In genomic region chr1:92989253-92989652, GRCh38 we compare ENCODE assay signal across 22 cellular contexts. TPM values are rescaled to one million over a fixed set of nuclear protein-coding genes. Genes with fewer than 3 reads are reported as not detected.
A peak's percentile ranks its signal among the peaks of the same experiment; 100 is the strongest.
DNase-seq lines count a peak whose midpoint lies in the region; ATAC-seq and TF ChIP-seq lines count a peak whose summit lies in the region.
"Had no signal": no experiment of that assay in that cellular context is flagged by ENCODE, and none has a peak within 500 bp of the region (broad histone marks: within the 10 kb centered on the region; RNA-seq: fewer than 3 reads in every experiment).

No MANE protein-coding gene starts in this region.

- no peaks in the 10 kb centered on the region for H3K36me3 ChIP-seq in GM23248 (ENCODE audit: low read depth)
- H3K36me3 ChIP-seq in mesenchymal stem cell (ENCODE audit: control insufficient read depth in 1 of 2, insufficient read depth in 2 of 2, low read depth in 1 of 2, low read length in 2 of 2), result no peaks in the 10 kb centered on the region
- H3K36me3 ChIP-seq in gastrocnemius medialis, result no peaks in the 10 kb centered on the region
- H3K36me3 ChIP-seq: BLaER1, MG63, ovary, thyroid gland had no signal

- H2BK12ac ChIP-seq in mesenchymal stem cell (ENCODE audit: low read length in 2 of 2), result no peak overlapping the region

- DNase-seq in activated CD8-positive, alpha-beta memory T cell treated with anti-CD3 and anti-CD28 coated beads, Interleukin-2, amount 10 ng/mL, durations not matched to agents 7 days and 5 days, result no peak
- DNase-seq in activated CD8-positive, alpha-beta memory T cell treated with anti-CD3 and anti-CD28 coated beads for 24 hours, result no peak
- DNase-seq in GM23248 (peak; percentile 33), mesenchymal stem cell (no peak), osteocyte (ENCODE audit: extremely low spot score, unreplicated experiment) (no peak), mesenteric fat pad (ENCODE audit: low spot score) (no peak), gastrocnemius medialis (no peak)
- no peak for DNase-seq in activated T-helper 1 cell treated with anti-CD3 and anti-CD28 coated beads, Interleukin-12 subunit alpha, Interleukin-12 subunit beta, Interleukin-2, Interleukin-4 antibody, amounts not matched to agents 30 ng/mL and 10 ng/mL and 1 ng/mL, durations not matched to agents 14 hours and 24 hours and 36 hours (ENCODE audit: low spot score)
- DNase-seq: activated T-cell treated with anti-CD3 and anti-CD28 coated beads, Interleukin-2, amount 50 U/mL, for 4 hours; amygdala; DMS 273 treated with DMSO at 0.1 percent for 48 hours; foreskin melanocyte; naive B cell; NCI-H1417 treated with DMSO at 0.1 percent for 48 hours; NCI-H510A treated with DMSO at 0.1 percent for 48 hours; ovary; right cardiac atrium; thyroid gland had no signal

- H3K27ac Mint-ChIP-seq in activated CD8-positive, alpha-beta memory T cell treated with anti-CD3 and anti-CD28 coated beads, Interleukin-2, amount 10 ng/mL, durations not matched to agents 7 days and 5 days, result peak overlapping the region; percentile 36
- H3K27ac Mint-ChIP-seq in activated T-helper 1 cell treated with anti-CD3 and anti-CD28 coated beads, Interleukin-12 subunit alpha, Interleukin-12 subunit beta, Interleukin-2, Interleukin-4 antibody, amounts not matched to agents 30 ng/mL and 10 ng/mL and 1 ng/mL, durations not matched to agents 14 hours and 24 hours and 36 hours, result no peak overlapping the region
- no peak overlapping the region for H3K27ac Mint-ChIP-seq in osteocyte (ENCODE audit: unreplicated experiment)
- H3K27ac Mint-ChIP-seq: dendritic cell treated with granulocyte-macrophage colony-stimulating factor and Interleukin-4, amounts not matched to agents 40 ng/mL and 50 ng/mL, for 4 days; IgD-negative memory B cell had no signal

- intact Hi-C loops in activated T-helper 1 cell treated with anti-CD3 and anti-CD28 coated beads, Interleukin-12 subunit alpha, Interleukin-12 subunit beta, Interleukin-2, Interleukin-4 antibody, amounts not matched to agents 30 ng/mL and 10 ng/mL and 1 ng/mL, durations not matched to agents 14 hours and 24 hours and 36 hours (cut with micrococcal nuclease), result no loop called here
- intact Hi-C loops in gastrocnemius medialis (cut with DNase I; ENCODE audit: low total_unique reads), result no loop called here

- H3K9ac ChIP-seq in GM23248 (no peak overlapping the region), mesenchymal stem cell (ENCODE audit: low read length) (peak overlapping the region; percentile 59)
- H3K9ac ChIP-seq: BLaER1 had no signal

- CTCF ChIA-PET in activated CD8-positive, alpha-beta memory T cell treated with anti-CD3 and anti-CD28 coated beads, Interleukin-2, amount 10 ng/mL, durations not matched to agents 7 days and 5 days (lab: Charles Lee), result interaction anchor here (1.8 to 11.6 kb wide), 4 partner anchors 8 to 131 kb away, joined by 4 to 483 read pairs (median 51); partner anchors contain the start of genes DIPK1A and MTF2

- H3K27me3 ChIP-seq in GM23248 (replicated peaks; ENCODE audit: insufficient read depth), result no peaks in the 10 kb centered on the region
- no peaks in the 10 kb centered on the region for H3K27me3 ChIP-seq in mesenchymal stem cell (ENCODE audit: control insufficient read depth in 1 of 2, insufficient read depth in 1 of 2, low read length in 2 of 2)
- H3K27me3 ChIP-seq in gastrocnemius medialis, result no peaks in the 10 kb centered on the region
- H3K27me3 ChIP-seq: BLaER1, MG63, ovary, thyroid gland had no signal

- no peaks in the 10 kb centered on the region for H3K9me3 ChIP-seq in GM23248 (ENCODE audit: low read depth)
- no peaks in the 10 kb centered on the region for H3K9me3 ChIP-seq in mesenchymal stem cell (ENCODE audit: control insufficient read depth, low read length)
- no peaks in the 10 kb centered on the region for H3K9me3 ChIP-seq in gastrocnemius medialis
- H3K9me3 ChIP-seq: BLaER1, MG63, ovary, thyroid gland had no signal

- in situ Hi-C loops in GM23248 (cut with MboI) (no loop called here), gastrocnemius medialis (cut with MboI; ENCODE audit: low sequenced_read_pairs in 4 of 4) (no loop called here)

- 26 to 28% methylated on average over 2 of the region's 2 CpGs for WGBS in GM23248 (ENCODE audit: low coverage in 1 of 2, low lambda C conversion rate in 2 of 2, missing lambda C conversion rate in 2 of 2), 2 experiments
- 93% methylated on average over 2 of the region's 2 CpGs for WGBS in mesenchymal stem cell

- no peaks in the 10 kb centered on the region for H3K9me2 ChIP-seq in GM23248 (ENCODE audit: insufficient read depth)

- H3K9me3 Mint-ChIP-seq in activated CD8-positive, alpha-beta memory T cell treated with anti-CD3 and anti-CD28 coated beads, Interleukin-2, amount 10 ng/mL, durations not matched to agents 7 days and 5 days (ENCODE audit: low read depth), result no peaks in the 10 kb centered on the region
- H3K9me3 Mint-ChIP-seq in activated T-helper 1 cell treated with anti-CD3 and anti-CD28 coated beads, Interleukin-12 subunit alpha, Interleukin-12 subunit beta, Interleukin-2, Interleukin-4 antibody, amounts not matched to agents 30 ng/mL and 10 ng/mL and 1 ng/mL, durations not matched to agents 14 hours and 24 hours and 36 hours, result peaks cover 6% of the 10 kb centered on the region
- H3K9me3 Mint-ChIP-seq in osteocyte (ENCODE audit: unreplicated experiment), result no peaks in the 10 kb centered on the region
- H3K9me3 Mint-ChIP-seq: activated T-cell treated with anti-CD3 and anti-CD28 coated beads, Interleukin-2, amount 50 U/mL, for 4 hours; dendritic cell treated with granulocyte-macrophage colony-stimulating factor and Interleukin-4, amounts not matched to agents 40 ng/mL and 50 ng/mL, for 4 days; IgD-negative memory B cell; naive B cell had no signal

- peaks cover 4% of the 10 kb centered on the region; the same call in 1 of the 2 replicates for H3F3A ChIP-seq in GM23248 (ENCODE audit: insufficient read depth)

- H4K8ac ChIP-seq in mesenchymal stem cell (ENCODE audit: low read length), result no peak overlapping the region

- no peaks in the 10 kb centered on the region for H3K79me2 ChIP-seq in GM23248 (ENCODE audit: insufficient read depth)

- H3K4me1 ChIP-seq in GM23248 (ENCODE audit: insufficient read depth), result peaks cover 4% of the 10 kb centered on the region; the same call in 1 of the 2 replicates
- no peaks in the 10 kb centered on the region for H3K4me1 ChIP-seq in mesenchymal stem cell (ENCODE audit: control insufficient read depth, insufficient read depth, low read depth, low read length)
- H3K4me1 ChIP-seq in gastrocnemius medialis, result no peaks in the 10 kb centered on the region

- H3K79me1 ChIP-seq in mesenchymal stem cell (replicated peaks; ENCODE audit: low read length, poor library complexity, severe bottlenecking), result no peaks in the 10 kb centered on the region

- no peak overlapping the region for H2BK15ac ChIP-seq in mesenchymal stem cell (ENCODE audit: low read depth, poor library complexity, severe bottlenecking)

- no peak overlapping the region for H2BK120ac ChIP-seq in mesenchymal stem cell (ENCODE audit: low read depth, low read length)

- H3K14ac ChIP-seq in mesenchymal stem cell (ENCODE audit: low read length in 2 of 2), result no peak overlapping the region

- H3K18ac ChIP-seq in mesenchymal stem cell (ENCODE audit: low read depth in 1 of 2, low read length in 2 of 2), result no peak overlapping the region

- no peaks in the 10 kb centered on the region for H3K27me3 Mint-ChIP-seq in activated CD8-positive, alpha-beta memory T cell treated with anti-CD3 and anti-CD28 coated beads, Interleukin-2, amount 10 ng/mL, durations not matched to agents 7 days and 5 days
- no peaks in the 10 kb centered on the region for H3K27me3 Mint-ChIP-seq in activated T-helper 1 cell treated with anti-CD3 and anti-CD28 coated beads, Interleukin-12 subunit alpha, Interleukin-12 subunit beta, Interleukin-2, Interleukin-4 antibody, amounts not matched to agents 30 ng/mL and 10 ng/mL and 1 ng/mL, durations not matched to agents 14 hours and 24 hours and 36 hours (ENCODE audit: insufficient read depth)
- H3K27me3 Mint-ChIP-seq in osteocyte (ENCODE audit: unreplicated experiment), result peaks cover 39% of the 10 kb centered on the region
- H3K27me3 Mint-ChIP-seq: dendritic cell treated with granulocyte-macrophage colony-stimulating factor and Interleukin-4, amounts not matched to agents 40 ng/mL and 50 ng/mL, for 4 days; IgD-negative memory B cell; naive B cell had no signal

- TF ChIP-seq CTCF in osteocyte (IDR thresholded peaks at IDR 0.05) (no peak), gastrocnemius medialis (IDR thresholded peaks at IDR 0.05 in 4 of 5, conservative IDR thresholded peaks at IDR 0.05 in 1 of 5) (no peak)

- H3K4me3 ChIP-seq in GM23248, result no peak overlapping the region
- H3K4me3 ChIP-seq in mesenchymal stem cell (ENCODE audit: insufficient read depth in 1 of 2, low read depth in 1 of 2, low read length in 2 of 2), result no peak overlapping the region
- H3K4me3 ChIP-seq in gastrocnemius medialis, result no peak overlapping the region
- H3K4me3 ChIP-seq: BLaER1, MG63, ovary, thyroid gland had no signal

- H3K27ac ChIP-seq in GM23248 (peak overlapping the region; percentile 29; the same call in 1 of the 2 replicates), mesenchymal stem cell (ENCODE audit: low read length, poor library complexity, severe bottlenecking) (no peak overlapping the region), gastrocnemius medialis (no peak overlapping the region)
- H3K27ac ChIP-seq: BLaER1, ovary, thyroid gland had no signal

- H3K23ac ChIP-seq in mesenchymal stem cell (ENCODE audit: low read length in 2 of 2), result no peak overlapping the region

- ATAC-seq in activated CD8-positive, alpha-beta memory T cell treated with anti-CD3 and anti-CD28 coated beads, Interleukin-2, amount 10 ng/mL, durations not matched to agents 7 days and 5 days, result no peak
- ATAC-seq in gastrocnemius medialis, result no peak
- ATAC-seq: right cardiac atrium had no signal

- peaks cover 7% of the 10 kb centered on the region for H3K36me3 Mint-ChIP-seq in activated CD8-positive, alpha-beta memory T cell treated with anti-CD3 and anti-CD28 coated beads, Interleukin-2, amount 10 ng/mL, durations not matched to agents 7 days and 5 days
- peaks cover 8% of the 10 kb centered on the region for H3K36me3 Mint-ChIP-seq in activated T-helper 1 cell treated with anti-CD3 and anti-CD28 coated beads, Interleukin-12 subunit alpha, Interleukin-12 subunit beta, Interleukin-2, Interleukin-4 antibody, amounts not matched to agents 30 ng/mL and 10 ng/mL and 1 ng/mL, durations not matched to agents 14 hours and 24 hours and 36 hours (ENCODE audit: low read depth)
- H3K36me3 Mint-ChIP-seq in osteocyte (ENCODE audit: unreplicated experiment), result no peaks in the 10 kb centered on the region
- H3K36me3 Mint-ChIP-seq: IgD-negative memory B cell, naive B cell had no signal

- TF ChIP-seq POLR2A in gastrocnemius medialis (IDR thresholded peaks at IDR 0.05), result no peak

- no peak overlapping the region for H2BK5ac ChIP-seq in mesenchymal stem cell (ENCODE audit: low read depth, low read length, poor library complexity, severe bottlenecking)

- H2AFZ ChIP-seq in GM23248 (peak overlapping the region; percentile 21; the same call in 1 of the 2 replicates), mesenchymal stem cell (ENCODE audit: low read depth, low read length) (no peak overlapping the region)

- no peak overlapping the region for H3K4me2 ChIP-seq in GM23248 (ENCODE audit: unreplicated experiment)
- H3K4me2 ChIP-seq in mesenchymal stem cell (ENCODE audit: low read length, poor library complexity, severe bottlenecking), result no peak overlapping the region

- peaks cover 49% of the 10 kb centered on the region for H3K4me1 Mint-ChIP-seq in activated CD8-positive, alpha-beta memory T cell treated with anti-CD3 and anti-CD28 coated beads, Interleukin-2, amount 10 ng/mL, durations not matched to agents 7 days and 5 days
- peaks cover 71% of the 10 kb centered on the region for H3K4me1 Mint-ChIP-seq in activated T-helper 1 cell treated with anti-CD3 and anti-CD28 coated beads, Interleukin-12 subunit alpha, Interleukin-12 subunit beta, Interleukin-2, Interleukin-4 antibody, amounts not matched to agents 30 ng/mL and 10 ng/mL and 1 ng/mL, durations not matched to agents 14 hours and 24 hours and 36 hours (ENCODE audit: low read depth)
- H3K4me1 Mint-ChIP-seq in osteocyte (ENCODE audit: unreplicated experiment), result no peaks in the 10 kb centered on the region

- H2AK5ac ChIP-seq in mesenchymal stem cell (ENCODE audit: low read length, severe bottlenecking), result no peak overlapping the region

- no peaks in the 10 kb centered on the region for H4K20me1 ChIP-seq in GM23248 (ENCODE audit: insufficient read depth)
- H4K20me1 ChIP-seq: BLaER1 had no signal

- no peak overlapping the region for H3K4ac ChIP-seq in mesenchymal stem cell (ENCODE audit: low read depth in 1 of 2, low read length in 2 of 2)

- H3K4me3 Mint-ChIP-seq in activated CD8-positive, alpha-beta memory T cell treated with anti-CD3 and anti-CD28 coated beads, Interleukin-2, amount 10 ng/mL, durations not matched to agents 7 days and 5 days, result no peak overlapping the region
- H3K4me3 Mint-ChIP-seq in activated T-helper 1 cell treated with anti-CD3 and anti-CD28 coated beads, Interleukin-12 subunit alpha, Interleukin-12 subunit beta, Interleukin-2, Interleukin-4 antibody, amounts not matched to agents 30 ng/mL and 10 ng/mL and 1 ng/mL, durations not matched to agents 14 hours and 24 hours and 36 hours, result peak overlapping the region; percentile 17
- no peak overlapping the region for H3K4me3 Mint-ChIP-seq in osteocyte (ENCODE audit: unreplicated experiment)
- H3K4me3 Mint-ChIP-seq: activated T-cell treated with anti-CD3 and anti-CD28 coated beads, Interleukin-2, amount 50 U/mL, for 4 hours; dendritic cell treated with granulocyte-macrophage colony-stimulating factor and Interleukin-4, amounts not matched to agents 40 ng/mL and 50 ng/mL, for 4 days had no signal

- H4K91ac ChIP-seq in mesenchymal stem cell (ENCODE audit: low read length), result no peak overlapping the region

RNA-seq across cellular contexts. Expression of gene DIPK1A, which starts 28.0 kb away (rescaled TPM):
- total RNA-seq in activated CD8-positive, alpha-beta memory T cell treated with anti-CD3 and anti-CD28 coated beads, Interleukin-2, amount 10 ng/mL, durations not matched to agents 7 days and 5 days, result 10 to 100 TPM in 1 of 2 experiments, 1 to 10 TPM in 1; 8.6 to 14.3 TPM
- 22.3 and 26.6 TPM in 2 replicates for total RNA-seq in GM23248 (2014; rRNA removed; shearing (Covaris generic))
- polyA plus RNA-seq in GM23248 (2016; fragmentation: Nextera tagmentation; extraction: Ambion mirVana), result 49.6 and 51.6 TPM in 2 replicates
- total RNA-seq in activated T-helper 1 cell treated with anti-CD3 and anti-CD28 coated beads, Interleukin-12 subunit alpha, Interleukin-12 subunit beta, Interleukin-2, Interleukin-4 antibody, amounts not matched to agents 30 ng/mL and 10 ng/mL and 1 ng/mL, durations not matched to agents 14 hours and 24 hours and 36 hours, result 20.3 and 20.8 TPM in 2 replicates
- polyA plus RNA-seq in mesenchymal stem cell (2013, experiment 1 of 2), result 10.2 TPM
- 10.1 TPM for polyA plus RNA-seq in mesenchymal stem cell (2013, experiment 2 of 2)
- 6.3 and 6.7 TPM in 2 replicates for total RNA-seq in osteocyte
- total RNA-seq in mesenteric fat pad, result 25.9 TPM
- 1 to 10 TPM; 3.3 to 9.2 (median 4.7) TPM for total RNA-seq in gastrocnemius medialis
